In the genomic region with DNA sequence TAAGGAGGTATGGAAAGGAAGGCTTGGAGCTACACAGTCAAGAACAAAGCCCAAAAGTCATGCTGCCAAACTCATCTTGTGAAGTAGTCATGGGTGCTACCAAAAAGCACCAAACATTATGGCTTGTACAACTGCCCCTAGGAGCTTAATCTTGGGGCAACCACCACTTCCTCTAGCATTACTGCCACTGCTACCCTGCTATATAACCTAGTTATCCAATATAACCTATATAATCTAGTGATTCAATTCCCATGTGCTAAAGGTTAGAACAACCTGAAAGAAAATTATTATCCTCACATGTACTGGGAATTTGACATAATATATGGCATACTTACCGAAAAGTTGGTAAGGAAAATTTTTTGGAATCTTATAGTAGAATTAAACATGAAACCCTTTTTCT, we compare ENCODE assay signal across 17 cellular contexts.
"Had no signal": no experiment of that assay in that cellular context is flagged by ENCODE, and none has a peak within 500 bp of the region (broad histone marks: within the 10 kb centered on the region; RNA-seq: fewer than 3 reads in every experiment).

No MANE protein-coding gene starts in this region.

- H3K9me3 ChIP-seq: colonic mucosa, heart left ventricle, ovary, right atrium auricular region, sigmoid colon, testis, tibial nerve had no signal

- H3K27ac ChIP-seq: heart left ventricle, ovary, right atrium auricular region, sigmoid colon, testis, tibial nerve had no signal

- DNase-seq: colonic mucosa; dermis blood vessel endothelial cell; erythroblast; foreskin keratinocyte; heart left ventricle; hippocampal formation; natural killer cell; ovary; sigmoid colon; stimulated activated CD4-positive, alpha-beta T cell treated with anti-CD3 and anti-CD28 coated beads, Interleukin-2, amount 100 ng/mL, for 24 hours; stimulated activated CD4-positive, alpha-beta T cell treated with anti-CD3 and anti-CD28 coated beads, Interleukin-4, amount 100 ng/mL, for 4 hours; stimulated activated naive B cell treated with anti-CD40 and anti-IgM and Interleukin-4, amounts not matched to agents 10 μg/mL and 1 μg/mL and 100 μg/mL, for 72 hours; stimulated activated naive CD8-positive, alpha-beta T cell treated with anti-CD3 and anti-CD28 coated beads, Interleukin-15, amount 100 ng/mL, for 72 hours; testis had no signal

- H3K4me3 ChIP-seq: colonic mucosa, heart left ventricle, ovary, right atrium auricular region, sigmoid colon, skin epidermis, testis, tibial nerve had no signal

- H3K36me3 ChIP-seq: colonic mucosa, heart left ventricle, ovary, right atrium auricular region, sigmoid colon, tibial nerve had no signal

- H3K27me3 ChIP-seq: colonic mucosa, foreskin keratinocyte, ovary, right atrium auricular region, sigmoid colon, testis, tibial nerve had no signal

- H3K4me1 ChIP-seq: colonic mucosa, heart left ventricle, right atrium auricular region, sigmoid colon, testis, tibial nerve had no signal

- ATAC-seq: foreskin keratinocyte, heart left ventricle, natural killer cell had no signal
